Comparison of ENCODE assay signal across 20 cellular contexts in genomic region chr5:88669314-88669713, GRCh38.
DNase-seq lines count a peak whose midpoint lies in the region; ATAC-seq, FAIRE-seq and TF ChIP-seq lines count a peak whose summit lies in the region.
"Had no signal": no experiment of that assay in that cellular context is flagged by ENCODE, and none has a peak within 500 bp of the region (broad histone marks: within the 10 kb centered on the region; RNA-seq: fewer than 3 reads in every experiment).

No MANE protein-coding gene starts in this region.

- H3K27ac ChIP-seq in astrocyte (ENCODE audit: low read depth, low read length) (peak overlapping the region; percentile 3), dorsolateral prefrontal cortex (peak overlapping the region; percentile 32 to 100 (median 99))
- H3K27ac ChIP-seq: HL-60, Peyer's patch had no signal

- in situ Hi-C loops in ACHN (cut with HindIII; ENCODE audit: low pct_ligation_motif_present, low pct_unique_long_range_greater_than_20kb, low sequenced_read_pairs): no loop called here

- H3K9ac ChIP-seq in astrocyte (ENCODE audit: low read length): peak overlapping the region; percentile 41

- peak overlapping the region; percentile 15 for H3K4me3 ChIP-seq in astrocyte (ENCODE audit: insufficient read depth, low read depth, low read length)
- H3K4me3 ChIP-seq in dorsolateral prefrontal cortex: peak overlapping the region; percentile 51 to 93 (median 78)
- H3K4me3 ChIP-seq: Peyer's patch had no signal

- peaks cover 19% of the 10 kb centered on the region for H3K4me1 Mint-ChIP-seq in astrocyte (ENCODE audit: low read depth, unreplicated experiment)

- H3K9me3 Mint-ChIP-seq in astrocyte (ENCODE audit: unreplicated experiment): no peaks in the 10 kb centered on the region

- peaks cover 2% of the 10 kb centered on the region for H3K36me3 ChIP-seq in astrocyte (ENCODE audit: insufficient read depth, low read length)
- H3K36me3 ChIP-seq: Peyer's patch had no signal

- DNase-seq in HTR-8/SVneo (ENCODE audit: insufficient read length, low spot score) (no peak), astrocyte (ENCODE audit: low read depth) (peak; percentile 71), dorsolateral prefrontal cortex (no peak), retina (peak; percentile 29), ACHN (no peak)
- DNase-seq: AML-193; Caco-2; CD4-positive, CD25-positive, alpha-beta regulatory T cell; DMS79; HCEC 1CT; MV-4-11; NCI-H146; NCI-H2081; NCI-H524; Peyer's patch; SHP77 treated with DMSO at 0.1 percent for 48 hours had no signal

- peaks cover 12% of the 10 kb centered on the region for H4K20me1 ChIP-seq in astrocyte (ENCODE audit: insufficient read depth, low read length)

- no peaks in the 10 kb centered on the region for H3K36me3 Mint-ChIP-seq in astrocyte (ENCODE audit: low read depth, unreplicated experiment)
- H3K36me3 Mint-ChIP-seq: CD4-positive, CD25-positive, alpha-beta regulatory T cell had no signal

- peaks cover 97% of the 10 kb centered on the region for H3K79me2 ChIP-seq in astrocyte (ENCODE audit: insufficient read depth, low read length)

- H3K4me3 Mint-ChIP-seq in astrocyte (ENCODE audit: unreplicated experiment): no peak overlapping the region

- H3K4me1 ChIP-seq in astrocyte (ENCODE audit: insufficient read depth, low read length): peaks cover 28% of the 10 kb centered on the region
- H3K4me1 ChIP-seq: Caco-2 had no signal

- intact Hi-C loops in dorsolateral prefrontal cortex (cut with DNase I): no loop called here

- peak; percentile 13 for FAIRE-seq in HTR-8/SVneo (lab: Jason Lieb, UNC)
- FAIRE-seq in astrocyte (lab: Jason Lieb, UNC): no peak
- FAIRE-seq: G401.6 had no signal

- H3K9me3 ChIP-seq in astrocyte (ENCODE audit: insufficient read depth, low read depth, low read length): no peaks in the 10 kb centered on the region
- H3K9me3 ChIP-seq: Caco-2, Peyer's patch had no signal

- H3K27me3 ChIP-seq in astrocyte (ENCODE audit: insufficient read depth, low read length) (peaks cover 5% of the 10 kb centered on the region), dorsolateral prefrontal cortex (peaks cover 0 to 14% (median 0%) of the 10 kb centered on the region in 45 donors)

- H2AFZ ChIP-seq in astrocyte (ENCODE audit: low read depth, low read length): no peak overlapping the region

- peak overlapping the region; percentile 91 for H3K4me2 ChIP-seq in astrocyte (ENCODE audit: low read length)

- H3K27ac Mint-ChIP-seq in astrocyte (ENCODE audit: unreplicated experiment): no peak overlapping the region
- H3K27ac Mint-ChIP-seq: CD4-positive, CD25-positive, alpha-beta regulatory T cell had no signal

- TF ChIP-seq CTCF in astrocyte (IDR thresholded peaks at IDR 0.05; ENCODE audit: insufficient read depth, low read depth, low read length) (no peak), dorsolateral prefrontal cortex (IDR thresholded peaks at IDR 0.05 in 54 of 56, conservative IDR thresholded peaks at IDR 0.05 in 2 of 56; ENCODE audit: low read depth in 1 of 56, partially characterized antibody in 56 of 56) (no peak)

- peaks cover 66% of the 10 kb centered on the region for H3K27me3 Mint-ChIP-seq in astrocyte (ENCODE audit: low read depth, unreplicated experiment)

- ATAC-seq in GM18870 (IDR thresholded peaks at IDR 0.05; ENCODE audit: unreplicated experiment) (no peak), HG03045 (IDR thresholded peaks at IDR 0.05; ENCODE audit: unreplicated experiment) (no peak)

Comparison
In these comparisons a context has a peak if more than half of its experiments do, and no peak if none do; other contexts are left out.
1. DNase-seq: peak in astrocyte (single experiment) and retina (single experiment); none in HTR-8/SVneo (single experiment), dorsolateral prefrontal cortex (0 of 10) and ACHN (single experiment).